Comparison of ENCODE assay signal across 8 cellular contexts in genomic region chr1:16498573-16499359, GRCh38. TPM values are rescaled to one million over a fixed set of nuclear protein-coding genes. Genes with fewer than 3 reads are reported as not detected.
DNase-seq lines count a peak whose midpoint lies in the region; TF ChIP-seq lines count a peak whose summit lies in the region.

No MANE protein-coding gene starts in this region.

- H3K4me3 ChIP-seq in H7 (ENCODE audit: insufficient read depth, low read depth, low read length) (peak overlapping the region; percentile 75), MG63 (peak overlapping the region; percentile 72), foreskin fibroblast (ENCODE audit: low read depth in 1 of 2, low read length in 2 of 2) (peak overlapping the region; percentile 81 to 90), neural progenitor cell (peak overlapping the region; percentile 61), stomach (peak overlapping the region; percentile 80 to 93 (median 90))

- H3K36me3 ChIP-seq in H7 (replicated peaks; ENCODE audit: control insufficient read depth, insufficient read depth, low read length) (no peaks in the 10 kb centered on the region), MG63 (no peaks in the 10 kb centered on the region), neural progenitor cell (no peaks in the 10 kb centered on the region), stomach (no peaks in the 10 kb centered on the region)

- no peak for TF ChIP-seq CTCF in foreskin fibroblast (IDR thresholded peaks at IDR 0.05; ENCODE audit: low read depth, low read length)
- peak; percentile 39 for TF ChIP-seq CTCF in neural progenitor cell (IDR thresholded peaks at IDR 0.05)
- TF ChIP-seq CTCF in stomach (IDR thresholded peaks at IDR 0.05), result peak in 2 of 7 experiments; percentile 8 to 24

- no peaks in the 10 kb centered on the region for H3K9me3 ChIP-seq in MG63
- no peaks in the 10 kb centered on the region for H3K9me3 ChIP-seq in neural progenitor cell (ENCODE audit: low read depth)
- H3K9me3 ChIP-seq in stomach, result no peaks in the 10 kb centered on the region

- H2AFZ ChIP-seq in neural progenitor cell (replicated peaks), result peak overlapping the region; percentile 45

- WGBS in stomach, 5 donors, result 0 to 2% (median 1%) methylated on average over 7 to 98 of the region's 98 CpGs

- intact Hi-C loops in stomach (cut with DNase I; ENCODE audit: low total_unique reads), result no loop called here

- TF ChIP-seq EP300 in stomach (IDR thresholded peaks at IDR 0.05), result no peak

- H3K4me1 ChIP-seq in neural progenitor cell (no peaks in the 10 kb centered on the region), stomach (peaks cover 7 to 29% (median 24%) of the 10 kb centered on the region in 4 donors)

- H3K9ac ChIP-seq in neural progenitor cell, result peak overlapping the region; percentile 48

- H3K36me3 Mint-ChIP-seq in neural progenitor cell, result no peaks in the 10 kb centered on the region

- H3K4me1 Mint-ChIP-seq in neural progenitor cell, result peaks cover 19% of the 10 kb centered on the region

- peaks cover 2% of the 10 kb centered on the region for H4K20me1 ChIP-seq in neural progenitor cell (ENCODE audit: low read depth)

- no peak overlapping the region for H3K27ac Mint-ChIP-seq in neural progenitor cell

- TF ChIP-seq POLR2A in stomach (IDR thresholded peaks at IDR 0.05), result no peak

- H3F3A ChIP-seq in neural progenitor cell (ENCODE audit: low read depth), result peaks cover 15% of the 10 kb centered on the region

- no peaks in the 10 kb centered on the region for H3K27me3 Mint-ChIP-seq in neural progenitor cell (ENCODE audit: insufficient read depth, low read depth)

- no peaks in the 10 kb centered on the region for H3K9me3 Mint-ChIP-seq in neural progenitor cell

- peak overlapping the region; percentile 89 for H3K4me3 Mint-ChIP-seq in neural progenitor cell

- H3K4me2 ChIP-seq in neural progenitor cell, result peak overlapping the region; percentile 84

- peaks cover 26% of the 10 kb centered on the region for H3K79me2 ChIP-seq in neural progenitor cell (ENCODE audit: low read depth)

- H3K27me3 ChIP-seq in H7 (ENCODE audit: control insufficient read depth, insufficient read depth, low read length) (no peaks in the 10 kb centered on the region; the same call in 1 of the 2 replicates), MG63 (no peaks in the 10 kb centered on the region), neural progenitor cell (no peaks in the 10 kb centered on the region), stomach (no peaks in the 10 kb centered on the region)

- DNase-seq in EL (peak; percentile 88), H7 (peak; percentile 99), MG63 (peak; percentile 87), SHP77 (lab: John Stamatoyannopoulos, UW) (peak; percentile 75 to 87), foreskin fibroblast (peak; percentile 82 to 93), neural progenitor cell (ENCODE audit: low spot score) (peak; percentile 98), stomach (peak; percentile 93)
- DNase-seq in activated effector memory CD4-positive, alpha-beta T cell treated with anti-CD3 and anti-CD28 coated beads, Interleukin-2, amount 50 U/mL, for 16 hours, result peak; percentile 94

- no peak overlapping the region for H3K27ac ChIP-seq in neural progenitor cell
- peak overlapping the region; percentile 62 to 90 (median 79) for H3K27ac ChIP-seq in stomach

RNA-seq across cellular contexts. Expression of gene RNU1-1, which starts 15.3 kb away (rescaled TPM):
- total RNA-seq in H7 (2014; rRNA removed; shearing (Covaris generic)), result under 0.01 TPM in 2 replicates
- not detected in 2 replicates for total RNA-seq in MG63 (2014; rRNA removed; shearing (Covaris generic); ENCODE audit: low replicate concordance)
- under 0.01 TPM in 2 replicates for total RNA-seq in neural progenitor cell (ENCODE audit: low replicate concordance)
- total RNA-seq in stomach, result 1,000 to 10,000 TPM in 1 of 5 donors, under 1 TPM in 4; under 0.01 to 9,966 (median under 0.01) TPM
- polyA plus RNA-seq in stomach, result not detected

RNA-seq across cellular contexts. Expression of gene NECAP2, which starts 58.2 kb away (rescaled TPM):
- total RNA-seq in H7 (2014; rRNA removed; shearing (Covaris generic)), result 69.5 and 80.0 TPM in 2 replicates
- total RNA-seq in MG63 (2014; rRNA removed; shearing (Covaris generic); ENCODE audit: low replicate concordance), result 42.4 and 86.0 TPM in 2 replicates
- total RNA-seq in neural progenitor cell (ENCODE audit: low replicate concordance), result 46.6 and 51.0 TPM in 2 replicates
- total RNA-seq in stomach, result 10 to 100 TPM; 25.5 to 78.1 (median 43.1) TPM
- 10 to 100 TPM; 26.0 to 45.1 (median 36.6) TPM for polyA plus RNA-seq in stomach
